9 cellular contexts compared by ENCODE assay signal in genomic region chr12:16606936-16607335, GRCh38. TPM values are rescaled to one million over a fixed set of nuclear protein-coding genes. Genes with fewer than 3 reads are reported as not detected.
DNase-seq lines count a peak whose midpoint lies in the region; ATAC-seq and TF ChIP-seq lines count a peak whose summit lies in the region.
"Had no signal": no experiment of that assay in that cellular context is flagged by ENCODE, and none has a peak within 500 bp of the region (broad histone marks: within the 10 kb centered on the region; RNA-seq: fewer than 3 reads in every experiment).

No MANE protein-coding gene starts in this region.

- DNase-seq in PC-3 (no peak), left ventricle myocardium superior (peak; percentile 33), psoas muscle (no peak), Karpas-422 (no peak)
- DNase-seq in activated CD4-positive, alpha-beta memory T cell treated with anti-CD3 and anti-CD28 coated beads for 36 hours = no peak
- no peak for DNase-seq in stimulated activated CD4-positive, alpha-beta T cell treated with anti-CD3 and anti-CD28 coated beads, Interleukin-2, amount 100 ng/mL, for 48 hours

- no peaks in the 10 kb centered on the region for H3K36me3 Mint-ChIP-seq in activated CD4-positive, alpha-beta memory T cell treated with anti-CD3 and anti-CD28 coated beads for 36 hours

- intact Hi-C loops in PC-3 (cut with micrococcal nuclease) (no loop called here), left ventricle myocardium superior (cut with micrococcal nuclease) (no loop called here), psoas muscle (cut with DNase I) (no loop called here)
- intact Hi-C loops in activated CD4-positive, alpha-beta memory T cell treated with anti-CD3 and anti-CD28 coated beads for 36 hours (cut with micrococcal nuclease) = no loop called here

- no peaks in the 10 kb centered on the region for H4K20me1 ChIP-seq in PC-3 (ENCODE audit: low read length)
- H4K20me1 ChIP-seq in Karpas-422 (ENCODE audit: insufficient read depth, low read depth, low read length) = no peaks in the 10 kb centered on the region

- 67 to 77% (median 69%) methylated on average over 6 of the region's 6 CpGs for WGBS in psoas muscle, 3 donors

- H3F3A ChIP-seq in PC-3 (ENCODE audit: low read length, unreplicated experiment) = no peaks in the 10 kb centered on the region

- H3K4me1 Mint-ChIP-seq in activated CD4-positive, alpha-beta memory T cell treated with anti-CD3 and anti-CD28 coated beads for 36 hours (ENCODE audit: low read depth) = no peaks in the 10 kb centered on the region

- peaks cover 26% of the 10 kb centered on the region for H3K27me3 Mint-ChIP-seq in activated CD4-positive, alpha-beta memory T cell treated with anti-CD3 and anti-CD28 coated beads for 36 hours

- H3K36me3 ChIP-seq in ES-I3 (ENCODE audit: insufficient read depth, low read length) (no peaks in the 10 kb centered on the region), PC-3 (ENCODE audit: low read depth, low read length) (no peaks in the 10 kb centered on the region), psoas muscle (ENCODE audit: insufficient read depth in 1 of 2, low read depth in 1 of 2) (no peaks in the 10 kb centered on the region), Karpas-422 (ENCODE audit: insufficient read depth, low read length) (no peaks in the 10 kb centered on the region)

- CTCF ChIA-PET in PC-3 (lab: Charles Lee) = no interaction called here
- CTCF ChIA-PET in activated CD4-positive, alpha-beta memory T cell treated with anti-CD3 and anti-CD28 coated beads for 36 hours (lab: Charles Lee) = no interaction called here

- no peaks in the 10 kb centered on the region for H3K9me3 ChIP-seq in ES-I3 (ENCODE audit: control insufficient read depth, insufficient read depth, low read length)
- H3K9me3 ChIP-seq in PC-3 (ENCODE audit: low read length) = no peaks in the 10 kb centered on the region
- no peaks in the 10 kb centered on the region for H3K9me3 ChIP-seq in psoas muscle
- H3K9me3 ChIP-seq in Karpas-422 (ENCODE audit: low read length) = no peaks in the 10 kb centered on the region

- H3K4me1 ChIP-seq in ES-I3 (ENCODE audit: insufficient read depth, low read length) (peaks cover 53% of the 10 kb centered on the region), PC-3 (ENCODE audit: insufficient read depth, low read length) (no peaks in the 10 kb centered on the region), psoas muscle (no peaks in the 10 kb centered on the region), Karpas-422 (ENCODE audit: low read length) (no peaks in the 10 kb centered on the region)

- no peak overlapping the region for H3K27ac Mint-ChIP-seq in activated CD4-positive, alpha-beta memory T cell treated with anti-CD3 and anti-CD28 coated beads for 36 hours

- H3K4me3 Mint-ChIP-seq in activated CD4-positive, alpha-beta memory T cell treated with anti-CD3 and anti-CD28 coated beads for 36 hours = no peak overlapping the region

- peak overlapping the region; percentile 77; the same call in 1 of the 2 replicates for H3K4me3 ChIP-seq in PC-3 (ENCODE audit: low read length)
- H3K4me3 ChIP-seq in psoas muscle = peak overlapping the region; percentile 59
- H3K4me3 ChIP-seq in Karpas-422 (ENCODE audit: low read length) = no peak overlapping the region

- H3K27ac ChIP-seq in PC-3 (ENCODE audit: low read length) = no peak overlapping the region
- no peak overlapping the region for H3K27ac ChIP-seq in psoas muscle
- H3K27ac ChIP-seq in Karpas-422 (ENCODE audit: low read length) = no peak overlapping the region

- TF ChIP-seq CTCF in PC-3 (conservative IDR thresholded peaks at IDR 0.05; ENCODE audit: low read depth, low read length) (no peak), psoas muscle (IDR thresholded peaks at IDR 0.05) (no peak)

- POLR2A ChIA-PET in PC-3 (lab: Charles Lee; ENCODE audit: unreplicated experiment) = no interaction called here
- POLR2A ChIA-PET in activated CD4-positive, alpha-beta memory T cell treated with anti-CD3 and anti-CD28 coated beads for 36 hours (lab: Charles Lee) = no interaction called here

- H3K79me2 ChIP-seq in PC-3 (ENCODE audit: low read length) (no peaks in the 10 kb centered on the region), Karpas-422 (ENCODE audit: low read length) (no peaks in the 10 kb centered on the region)

- BruUV-seq in PC-3 (replicated peaks; lab: Mats Ljungman, UMichigan) = no TSS peak

- H3K27me3 ChIP-seq in PC-3 (ENCODE audit: low read length) = no peaks in the 10 kb centered on the region
- peaks cover 0 to 34% (median 4%) of the 10 kb centered on the region in 3 donors for H3K27me3 ChIP-seq in psoas muscle (ENCODE audit: insufficient read depth in 3 of 3, low read length in 2 of 3)
- H3K27me3 ChIP-seq in Karpas-422 (ENCODE audit: low read length) = no peaks in the 10 kb centered on the region

- ATAC-seq in PC-3 (no peak), left ventricle myocardium superior (peak; percentile 17), psoas muscle (no peak), HG03095 (IDR thresholded peaks at IDR 0.05; ENCODE audit: unreplicated experiment) (no peak)

- H3K9me3 Mint-ChIP-seq in activated CD4-positive, alpha-beta memory T cell treated with anti-CD3 and anti-CD28 coated beads for 36 hours = no peaks in the 10 kb centered on the region

- H2AFZ ChIP-seq in PC-3 (ENCODE audit: low read length) (0 out of 2 replicates have a peak overlapping the region, but pooled peaks have one; percentile 91), Karpas-422 (ENCODE audit: low read length) (no peak overlapping the region)

- H3K4me2 ChIP-seq in PC-3 (ENCODE audit: low read length) (peak overlapping the region; percentile 99), Karpas-422 (ENCODE audit: low read depth, low read length, poor library complexity, severe bottlenecking) (no peak overlapping the region)

- H3K9me2 ChIP-seq in PC-3 (replicated peaks; ENCODE audit: low read length) = no peaks in the 10 kb centered on the region
- H3K9me2 ChIP-seq in Karpas-422 (replicated peaks; ENCODE audit: insufficient read depth, low read length) = no peaks in the 10 kb centered on the region

- H3K9ac ChIP-seq in ES-I3 (ENCODE audit: low read depth, low read length) (peak overlapping the region; percentile 59), PC-3 (ENCODE audit: low read length) (no peak overlapping the region), Karpas-422 (ENCODE audit: low read length) (no peak overlapping the region)

RNA-seq across cellular contexts. Expression of gene LMO3, which starts 1.0 kb away (rescaled TPM):
- 2.3 TPM in 1 of 2 replicates, not detected in the other for total RNA-seq in PC-3 (2014; rRNA removed)
- 2.6 TPM for total RNA-seq in left ventricle myocardium superior
- total RNA-seq in psoas muscle = 1 to 10 TPM in 2 of 4 donors, under 1 TPM in 2; 0.10 to 2.8 (median 1.3) TPM
- polyA plus RNA-seq in psoas muscle = 1 to 10 TPM in 1 of 3 donors, under 1 TPM in 2; 0.17 to 1.4 (median 0.51) TPM
- not detected in 2 replicates for total RNA-seq in Karpas-422 (2014; rRNA removed; shearing (Covaris generic); ENCODE audit: low replicate concordance)
- not detected for total RNA-seq in activated CD4-positive, alpha-beta memory T cell treated with anti-CD3 and anti-CD28 coated beads for 36 hours
- total RNA-seq: liver had no signal
